In genomic region chr1:48333316-48333715, GRCh38 we compare ENCODE assay signal across 21 cellular contexts.
DNase-seq lines count a peak whose midpoint lies in the region; ATAC-seq, FAIRE-seq and TF ChIP-seq lines count a peak whose summit lies in the region.
"Had no signal": no experiment of that assay in that cellular context is flagged by ENCODE, and none has a peak within 500 bp of the region (broad histone marks: within the 10 kb centered on the region; RNA-seq: fewer than 3 reads in every experiment).

No MANE protein-coding gene starts in this region.

- no peak overlapping the region for H2AK5ac ChIP-seq in IMR-90 (ENCODE audit: low read depth, low read length)

- POLR2A ChIA-PET in IMR-90 (lab: Charles Lee; ENCODE audit: unreplicated experiment): no interaction called here

- H3K36me3 ChIP-seq in IMR-90 (ENCODE audit: control insufficient read depth, insufficient read depth, low read length) (no peaks in the 10 kb centered on the region), bronchial epithelial cell (ENCODE audit: control insufficient read depth, insufficient read depth, low read length) (no peaks in the 10 kb centered on the region)

- no peak overlapping the region for H3K56ac ChIP-seq in IMR-90 (ENCODE audit: extremely low read depth, insufficient read depth, low read length)

- no peak overlapping the region for H3K23ac ChIP-seq in IMR-90 (ENCODE audit: low read depth, low read length)

- no peak overlapping the region for H2BK15ac ChIP-seq in IMR-90 (ENCODE audit: low read depth, low read length)

- no peak overlapping the region for H3K4me3 ChIP-seq in IMR-90 (ENCODE audit: insufficient read depth, low read depth, low read length)
- no peak overlapping the region for H3K4me3 ChIP-seq in bronchial epithelial cell (ENCODE audit: low read depth, low read length)
- no peak overlapping the region for H3K4me3 ChIP-seq in foreskin fibroblast (ENCODE audit: low read depth in 1 of 2, low read length in 2 of 2)
- H3K4me3 ChIP-seq: BLaER1, GM12878, GM23338 had no signal

- H2BK20ac ChIP-seq in IMR-90 (ENCODE audit: low read depth, low read length): no peak overlapping the region

- peak overlapping the region; percentile 56; the same call in 1 of the 2 replicates for H3K27ac ChIP-seq in IMR-90 (ENCODE audit: insufficient read depth, low read length)
- H3K27ac ChIP-seq: BLaER1, C4-2B had no signal

- H2BK120ac ChIP-seq in IMR-90 (ENCODE audit: low read depth, low read length): no peak overlapping the region

- DNase-seq in IMR-90 (peak; percentile 42), bronchial epithelial cell (ENCODE audit: low read depth) (peak; percentile 47), foreskin fibroblast (peak; percentile 14 to 60), HuH-7.5 (ENCODE audit: low spot score) (no peak)
- DNase-seq in effector CD8-positive, alpha-beta T cell (lab: John Stamatoyannopoulos, UW): no peak
- DNase-seq: Caco-2; CD4-positive, CD25-positive, alpha-beta regulatory T cell; CD8-positive, alpha-beta T cell; DMS 273 treated with DMSO at 0.1 percent for 48 hours; DMS79; EL; GDM1; H9 had no signal

- no peak for TF ChIP-seq POLR2A in IMR-90 (IDR thresholded peaks at IDR 0.05; ENCODE audit: low read depth, low read length)

- H3K9me1 ChIP-seq in IMR-90 (ENCODE audit: insufficient read depth, low read length): no peaks in the 10 kb centered on the region; the same call in 1 of the 2 replicates

- no CpG with 5 or more reads among the region's 2 CpGs for WGBS in IMR-90 (ENCODE audit: extremely low coverage in 2 of 2, insufficient read length in 1 of 2), 2 experiments

- TF ChIP-seq RAD21 in IMR-90 (IDR thresholded peaks at IDR 0.05; ENCODE audit: low read length): no peak

- H3K4me1 ChIP-seq in IMR-90 (ENCODE audit: control insufficient read depth, insufficient read depth, low read length): peaks cover 6% of the 10 kb centered on the region; the same call in 1 of the 2 replicates
- H3K4me1 ChIP-seq: BLaER1, Caco-2 had no signal

- H2AK9ac ChIP-seq in IMR-90 (replicated peaks; ENCODE audit: low read depth, low read length, poor library complexity): no peak overlapping the region

- H3K4ac ChIP-seq in IMR-90 (ENCODE audit: low read depth, low read length): no peak overlapping the region

- H3K27me3 ChIP-seq in IMR-90 (ENCODE audit: control insufficient read depth, insufficient read depth, low read length) (no peaks in the 10 kb centered on the region), bronchial epithelial cell (ENCODE audit: control insufficient read depth, insufficient read depth, low read length) (no peaks in the 10 kb centered on the region)
- H3K27me3 ChIP-seq: BLaER1 had no signal

- intact Hi-C loops in IMR-90 (cut with micrococcal nuclease): no loop called here

- no peaks in the 10 kb centered on the region for H3K79me1 ChIP-seq in IMR-90 (ENCODE audit: low read depth in 1 of 2, low read length in 2 of 2)

- CTCF ChIA-PET in IMR-90 (lab: Yijun Ruan, JAX): no interaction called here

- no peak for TF ChIP-seq CTCF in IMR-90 (conservative IDR thresholded peaks at IDR 0.05; ENCODE audit: low read depth, low read length)
- no peak for TF ChIP-seq CTCF in bronchial epithelial cell (IDR thresholded peaks at IDR 0.05; ENCODE audit: insufficient read depth, low read length, severe bottlenecking)
- TF ChIP-seq CTCF in foreskin fibroblast (IDR thresholded peaks at IDR 0.05; ENCODE audit: low read depth, low read length): no peak

- H3K9me3 ChIP-seq in IMR-90 (ENCODE audit: control insufficient read depth, insufficient read depth, low read length): peaks cover 3% of the 10 kb centered on the region; the same call in 1 of the 2 replicates
- H3K9me3 ChIP-seq: Caco-2 had no signal

- no TSS peak for BruUV-seq in IMR-90 (replicated peaks; lab: Mats Ljungman, UMichigan)

- no peak overlapping the region; a peak in 1 of 4 replicates for H4K8ac ChIP-seq in IMR-90 (ENCODE audit: low read depth in 2 of 2, low read length in 2 of 2)

- H2AFZ ChIP-seq in IMR-90 (replicated peaks; ENCODE audit: low read length, poor library complexity): no peak overlapping the region
- H2AFZ ChIP-seq: GM23338 had no signal

- H3K18ac ChIP-seq in IMR-90 (ENCODE audit: low read depth, low read length): no peak overlapping the region

- FAIRE-seq in bronchial epithelial cell (lab: Jason Lieb, UNC): no peak
- FAIRE-seq: D721Med, GM12878, GM19239 had no signal

- no peak overlapping the region for H3K14ac ChIP-seq in IMR-90 (replicated peaks; ENCODE audit: low read depth, low read length)

- H3K9ac ChIP-seq in IMR-90 (ENCODE audit: low read depth, low read length): no peak overlapping the region
- H3K9ac ChIP-seq: BLaER1 had no signal

- no peak overlapping the region; the same call in 1 of the 2 replicates for H3K4me2 ChIP-seq in IMR-90 (ENCODE audit: low read depth, low read length)
- H3K4me2 ChIP-seq: BLaER1, GM23338 had no signal

- H4K91ac ChIP-seq in IMR-90 (ENCODE audit: insufficient read depth, low read depth, low read length): no peak overlapping the region

- dilution Hi-C loops in IMR-90 (cut with HindIII; ENCODE audit: low sequenced_read_pairs, unreplicated experiment): no loop called here

- no peak overlapping the region for H2BK5ac ChIP-seq in IMR-90 (ENCODE audit: low read depth, low read length, poor library complexity, severe bottlenecking)

- H4K5ac ChIP-seq in IMR-90 (ENCODE audit: low read depth, low read length): no peak overlapping the region

- in situ Hi-C loops in IMR-90 (cut with MboI; ENCODE audit: low sequenced_read_pairs): no loop called here

- peak; percentile 59 for ATAC-seq in IMR-90 (ENCODE audit: low read depth)
- ATAC-seq in HG02852 (IDR thresholded peaks at IDR 0.05; ENCODE audit: unreplicated experiment): no peak
- ATAC-seq: CD8-positive, alpha-beta T cell; GM12878; GM23338; HCT116 had no signal

- no peaks in the 10 kb centered on the region for H4K20me1 ChIP-seq in IMR-90 (ENCODE audit: insufficient read depth, low read length)
- H4K20me1 ChIP-seq: BLaER1 had no signal

TF ChIP-seq in IMR-90, 13 proteins besides CTCF, POLR2A, EP300 and RAD21:
- no peak for TF ChIP-seq SMC3 (IDR thresholded peaks at IDR 0.05; ENCODE audit: low read depth, low read length)
- TF ChIP-seq NFE2L2 (IDR thresholded peaks at IDR 0.05; ENCODE audit: low read depth, low read length): no peak
- no peak for TF ChIP-seq CHD1 (IDR thresholded peaks at IDR 0.05; ENCODE audit: low read depth, low read length)
- TF ChIP-seq FOS (IDR thresholded peaks at IDR 0.05; ENCODE audit: low read depth, low read length): no peak
- TF ChIP-seq BHLHE40 (IDR thresholded peaks at IDR 0.05; ENCODE audit: low read depth, low read length): no peak
- TF ChIP-seq RCOR1 (IDR thresholded peaks at IDR 0.05; ENCODE audit: insufficient replicate concordance, low read length): no peak
- no peak for TF ChIP-seq ELK1 (IDR thresholded peaks at IDR 0.05; ENCODE audit: borderline replicate concordance, low read depth, low read length)

Comparison
In these comparisons a context has a peak if more than half of its experiments do, and no peak if none do; other contexts are left out.
1. DNase-seq: peak in IMR-90 (single experiment), bronchial epithelial cell (single experiment) and foreskin fibroblast (2 of 2); none in HuH-7.5 (single experiment) and effector CD8-positive, alpha-beta T cell (single experiment).